8 cellular contexts compared by ENCODE assay signal in the genomic region with DNA sequence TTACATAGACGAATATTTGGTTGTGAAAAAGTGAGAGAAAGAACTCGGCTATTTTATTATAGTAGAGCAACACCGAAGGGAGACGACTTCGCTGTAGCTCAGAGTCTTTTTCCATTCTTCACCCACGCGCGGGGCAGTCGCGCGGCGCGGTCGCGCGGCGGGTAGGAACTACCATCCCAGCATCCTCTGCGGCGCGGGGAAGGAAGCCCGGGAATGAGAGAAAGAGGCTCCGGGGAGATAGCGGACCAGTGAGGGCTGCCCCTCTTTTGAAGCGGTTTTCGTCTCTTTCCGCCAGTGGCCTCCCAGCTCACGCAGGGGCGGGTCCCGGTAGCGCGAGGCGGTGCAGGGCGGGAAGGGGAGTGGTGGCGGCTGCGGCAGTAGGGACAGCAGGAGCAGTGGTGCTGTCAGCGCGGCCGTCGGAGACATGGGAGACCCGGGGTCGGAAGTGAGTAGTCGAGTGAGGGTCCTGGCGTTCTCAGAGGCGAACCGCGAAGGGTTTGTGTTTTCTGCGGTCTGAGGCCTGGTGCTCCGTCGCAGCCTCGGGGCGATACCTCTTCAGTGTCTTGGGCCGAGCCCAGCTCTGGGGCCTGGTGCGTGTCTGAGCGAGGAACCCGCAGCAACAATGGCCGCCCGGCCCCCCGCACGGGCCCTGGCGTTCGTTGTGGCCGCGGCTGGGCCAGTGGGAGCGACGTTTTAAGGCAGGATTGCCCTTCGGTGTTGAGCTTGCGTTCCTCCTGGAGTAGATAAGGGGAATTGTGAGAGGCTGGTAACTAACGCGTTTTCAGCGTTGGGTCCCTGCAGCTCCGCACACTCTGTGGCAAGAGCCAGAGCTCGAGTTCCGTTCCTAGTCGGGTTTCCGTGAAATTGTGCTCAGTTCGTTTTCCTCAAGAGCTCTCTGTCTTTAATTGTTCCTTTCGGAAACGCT. TPM values are rescaled to one million over a fixed set of nuclear protein-coding genes. Genes with fewer than 3 reads are reported as not detected.
DNase-seq lines count a peak whose midpoint lies in the region; ATAC-seq and TF ChIP-seq lines count a peak whose summit lies in the region.
"Not testable (repeated sequence)": the region's sequence is repeated elsewhere in the genome, so short reads cannot be mapped to it uniquely, and the experiment has no call there.

A gene with protein sequence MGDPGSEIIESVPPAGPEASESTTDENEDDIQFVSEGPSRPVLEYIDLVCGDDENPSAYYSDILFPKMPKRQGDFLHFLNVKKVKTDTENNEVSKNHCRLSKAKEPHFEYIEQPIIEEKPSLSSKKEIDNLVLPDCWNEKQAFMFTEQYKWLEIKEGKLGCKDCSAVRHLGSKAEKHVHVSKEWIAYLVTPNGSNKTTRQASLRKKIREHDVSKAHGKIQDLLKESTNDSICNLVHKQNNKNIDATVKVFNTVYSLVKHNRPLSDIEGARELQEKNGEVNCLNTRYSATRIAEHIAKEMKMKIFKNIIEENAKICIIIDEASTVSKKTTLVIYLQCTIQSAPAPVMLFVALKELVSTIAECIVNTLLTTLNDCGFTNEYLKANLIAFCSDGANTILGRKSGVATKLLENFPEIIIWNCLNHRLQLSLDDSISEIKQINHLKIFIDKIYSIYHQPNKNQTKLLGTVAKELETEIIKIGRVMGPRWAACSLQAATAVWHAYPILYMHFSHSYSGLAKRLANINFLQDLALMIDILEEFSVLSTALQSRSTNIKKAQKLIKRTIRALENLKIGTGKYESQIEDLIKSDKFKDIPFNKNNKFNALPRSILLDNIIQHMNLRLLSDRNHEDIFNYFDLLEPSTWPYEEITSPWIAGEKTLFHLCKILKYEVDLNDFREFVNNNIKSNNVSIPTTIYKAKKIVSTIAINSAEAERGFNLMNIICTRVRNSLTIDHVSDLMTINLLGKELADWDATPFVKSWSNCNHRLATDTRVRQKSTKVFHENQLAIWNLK (plus strand): TSS at position 362 of the 925 bp plus-strand sequence. CDS start 63 bp downstream, at position 425.

- DNase-seq in DMS79 treated with DMSO at 0.1 percent for 48 hours (lab: John Stamatoyannopoulos, UW) = peak; percentile 85
- peak; percentile 83 for DNase-seq in RKO (ENCODE audit: low spot score)
- DNase-seq in activated T-helper 1 cell treated with Interleukin-2 at 50 U/mL for 16 hours (ENCODE audit: low read depth) = peak; percentile 69
- DNase-seq in fibroblast of gingiva (ENCODE audit: low read depth) = peak; percentile 90
- DNase-seq in natural killer cell = peak; percentile 69
- peak; percentile 64 to 73 (median 70) for DNase-seq in stimulated activated naive CD4-positive, alpha-beta T cell (lab: John Stamatoyannopoulos, UW)

- H3K9me3 Mint-ChIP-seq in natural killer cell = not testable (repeated sequence)

- ATAC-seq in GM21825 (IDR thresholded peaks at IDR 0.05; ENCODE audit: unreplicated experiment) (peak; percentile 97), natural killer cell (peak; percentile 76 to 88 (median 83))

- not testable (repeated sequence) for TF ChIP-seq CTCF in natural killer cell (IDR thresholded peaks at IDR 0.05)

- H3K4me1 Mint-ChIP-seq in natural killer cell = peaks cover 30 to 33% of the 10 kb centered on the region in 2 donors

- not testable (repeated sequence) for H3K27me3 Mint-ChIP-seq in natural killer cell (ENCODE audit: low read depth in 2 of 2)

- peak within 1 kb of the TSS; percentile 87 to 95 for H3K27ac Mint-ChIP-seq in natural killer cell

- not testable (repeated sequence) for H3K36me3 Mint-ChIP-seq in natural killer cell

- H3K36me3 ChIP-seq in KOPT-K1 (ENCODE audit: insufficient read depth, low read length) = peaks cover 23% of the 10 kb centered on the region

- intact Hi-C loops in natural killer cell (cut with micrococcal nuclease) = loop anchor here (2.0 to 5.0 kb wide), 3 partner anchors 42 to 176 kb away; partner anchors contain the start of genes BAG2 and RAB23

- H3K9me3 ChIP-seq in KOPT-K1 (ENCODE audit: insufficient read depth, low read length, poor library complexity, severe bottlenecking) = not testable (repeated sequence)

- H3K27ac ChIP-seq in KOPT-K1 (ENCODE audit: low read depth, low read length, poor library complexity, severe bottlenecking) = peak within 1 kb of the TSS; percentile 38

- H3K4me3 Mint-ChIP-seq in natural killer cell = peak within 1 kb of the TSS; percentile 95

RNA-seq across cellular contexts. Expression of the gene that starts here (rescaled TPM):
- 10 to 100 TPM; 11.2 to 14.2 (median 12.3) TPM for total RNA-seq in natural killer cell

Comparison
In these comparisons a context has a peak if more than half of its experiments do, and no peak if none do; other contexts are left out.
1. Peak in every context shown above with its lines: DNase-seq, ATAC-seq and H3K27ac ChIP-seq.